Comparison of ENCODE assay signal across 25 cellular contexts in the genomic region with DNA sequence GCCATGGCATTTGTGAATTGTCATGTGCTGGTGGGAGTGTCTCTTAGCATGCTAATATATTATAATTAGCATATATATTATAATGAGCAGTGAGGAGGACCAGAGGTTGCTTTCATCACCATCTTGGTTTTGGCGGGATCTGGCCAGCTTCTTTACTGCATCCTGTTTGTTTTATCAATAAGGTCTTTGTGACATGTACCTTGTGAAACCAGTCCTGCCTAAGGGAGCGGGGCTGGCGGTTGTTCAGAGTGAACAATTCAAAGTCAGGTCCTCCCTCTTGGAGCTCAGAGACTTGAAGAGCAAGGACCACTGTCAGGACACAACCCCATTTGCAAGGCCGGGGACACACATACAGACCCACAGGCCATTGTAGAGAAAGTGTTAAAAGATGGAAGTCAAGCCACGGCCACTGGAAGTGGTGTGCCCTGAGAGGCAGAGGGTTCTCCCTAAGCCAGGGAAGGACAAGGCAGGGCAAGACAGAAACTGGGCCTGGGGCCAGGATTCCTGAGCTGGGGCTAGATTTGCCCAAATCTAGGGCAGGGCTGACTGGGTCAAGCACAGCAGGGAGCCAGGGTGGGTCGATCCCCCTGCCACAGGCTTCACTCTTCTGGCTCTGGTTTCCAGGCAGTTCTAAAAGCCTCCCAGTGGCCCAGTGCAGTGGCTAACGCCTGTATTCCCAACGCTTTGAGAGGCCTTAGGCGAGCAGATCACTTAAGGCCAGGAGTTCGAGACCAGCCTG. TPM values are rescaled to one million over a fixed set of nuclear protein-coding genes. Genes with fewer than 3 reads are reported as not detected.
"Had no signal": no experiment of that assay in that cellular context is flagged by ENCODE, and none has a peak within 500 bp of the region (broad histone marks: within the 10 kb centered on the region; RNA-seq: fewer than 3 reads in every experiment).

No MANE protein-coding gene starts in this region.

- H3K4me1 Mint-ChIP-seq: endodermal cell, mesothelial cell of epicardium, naive B cell, neural crest cell had no signal

- H2AFZ ChIP-seq: parathyroid adenoma had no signal

- H3K9me3 ChIP-seq: breast epithelium, esophagus muscularis mucosa, heart left ventricle, right atrium auricular region, testis, transverse colon had no signal

- ATAC-seq: foreskin keratinocyte, WTC11 had no signal

- H3K4me1 ChIP-seq: breast epithelium, foreskin keratinocyte, parathyroid adenoma, right atrium auricular region, testis, transverse colon had no signal

- H3K27ac Mint-ChIP-seq: activated naive CD4-positive, alpha-beta T cell treated with anti-CD3 and anti-CD28 coated beads for 36 hours; activated T-helper 1 cell treated with anti-CD3 and anti-CD28 coated beads, Interleukin-12 subunit alpha, Interleukin-12 subunit beta, Interleukin-2, Interleukin-4 antibody, amounts not matched to agents 30 ng/mL and 10 ng/mL and 1 ng/mL, durations not matched to agents 14 hours and 24 hours and 36 hours; endodermal cell; mesothelial cell of epicardium; WTC11 had no signal

- H3K27ac ChIP-seq: esophagus muscularis mucosa, foreskin keratinocyte, heart left ventricle, parathyroid adenoma, right atrium auricular region, testis, transverse colon had no signal

- H3K36me3 ChIP-seq: breast epithelium, esophagus muscularis mucosa, heart left ventricle, right atrium auricular region, transverse colon had no signal

- H3K9me3 Mint-ChIP-seq: activated naive CD4-positive, alpha-beta T cell treated with anti-CD3 and anti-CD28 coated beads for 36 hours; activated T-helper 1 cell treated with anti-CD3 and anti-CD28 coated beads, Interleukin-12 subunit alpha, Interleukin-12 subunit beta, Interleukin-2, Interleukin-4 antibody, amounts not matched to agents 30 ng/mL and 10 ng/mL and 1 ng/mL, durations not matched to agents 14 hours and 24 hours and 36 hours; endodermal cell; mesothelial cell of epicardium; naive B cell; neural crest cell; WTC11 had no signal

- H3K79me2 ChIP-seq: parathyroid adenoma had no signal

- H3K4me3 ChIP-seq: breast epithelium, esophagus muscularis mucosa, heart left ventricle, right atrium auricular region, testis, transverse colon had no signal

- H3K36me3 Mint-ChIP-seq: mesothelial cell of epicardium, naive B cell, WTC11 had no signal

- DNase-seq: activated CD8-positive, alpha-beta memory T cell treated with anti-CD3 and anti-CD28 coated beads, Interleukin-2, amount 50 U/mL, for 4 hours; activated effector memory CD4-positive, alpha-beta T cell treated with anti-CD3 and anti-CD28 coated beads, Interleukin-2, amount 50 U/mL, for 16 hours; activated T-cell treated with anti-CD3 and anti-CD28 coated beads, Interleukin-2, amount 50 U/mL, for 1 hour; amygdala; central memory CD4-positive, alpha-beta T cell; endodermal cell; foreskin keratinocyte; heart left ventricle; hypothalamus; naive B cell; occipital lobe; T-helper 2 cell; testis; transverse colon had no signal

- H3K9ac ChIP-seq: parathyroid adenoma had no signal

- H3K27me3 ChIP-seq: breast epithelium, right atrium auricular region, testis, transverse colon had no signal

- H3K4me3 Mint-ChIP-seq: activated naive CD4-positive, alpha-beta T cell treated with anti-CD3 and anti-CD28 coated beads for 36 hours; activated T-helper 1 cell treated with anti-CD3 and anti-CD28 coated beads, Interleukin-12 subunit alpha, Interleukin-12 subunit beta, Interleukin-2, Interleukin-4 antibody, amounts not matched to agents 30 ng/mL and 10 ng/mL and 1 ng/mL, durations not matched to agents 14 hours and 24 hours and 36 hours; endodermal cell; mesothelial cell of epicardium; naive B cell; neural crest cell; WTC11 had no signal

RNA-seq across cellular contexts. Expression of gene SLC52A3, which starts 14.2 kb away (rescaled TPM):
- total RNA-seq: activated CD8-positive, alpha-beta memory T cell treated with anti-CD3 and anti-CD28 coated beads for 36 hours; activated naive CD4-positive, alpha-beta T cell treated with anti-CD3 and anti-CD28 coated beads for 36 hours; activated T-helper 1 cell treated with anti-CD3 and anti-CD28 coated beads, Interleukin-12 subunit alpha, Interleukin-12 subunit beta, Interleukin-2, Interleukin-4 antibody, amounts not matched to agents 30 ng/mL and 10 ng/mL and 1 ng/mL, durations not matched to agents 14 hours and 24 hours and 36 hours; neural crest cell; occipital lobe; pulmonary artery endothelial cell had no signal
